ENCODE assay signal across 8 cellular contexts in the genomic region with DNA sequence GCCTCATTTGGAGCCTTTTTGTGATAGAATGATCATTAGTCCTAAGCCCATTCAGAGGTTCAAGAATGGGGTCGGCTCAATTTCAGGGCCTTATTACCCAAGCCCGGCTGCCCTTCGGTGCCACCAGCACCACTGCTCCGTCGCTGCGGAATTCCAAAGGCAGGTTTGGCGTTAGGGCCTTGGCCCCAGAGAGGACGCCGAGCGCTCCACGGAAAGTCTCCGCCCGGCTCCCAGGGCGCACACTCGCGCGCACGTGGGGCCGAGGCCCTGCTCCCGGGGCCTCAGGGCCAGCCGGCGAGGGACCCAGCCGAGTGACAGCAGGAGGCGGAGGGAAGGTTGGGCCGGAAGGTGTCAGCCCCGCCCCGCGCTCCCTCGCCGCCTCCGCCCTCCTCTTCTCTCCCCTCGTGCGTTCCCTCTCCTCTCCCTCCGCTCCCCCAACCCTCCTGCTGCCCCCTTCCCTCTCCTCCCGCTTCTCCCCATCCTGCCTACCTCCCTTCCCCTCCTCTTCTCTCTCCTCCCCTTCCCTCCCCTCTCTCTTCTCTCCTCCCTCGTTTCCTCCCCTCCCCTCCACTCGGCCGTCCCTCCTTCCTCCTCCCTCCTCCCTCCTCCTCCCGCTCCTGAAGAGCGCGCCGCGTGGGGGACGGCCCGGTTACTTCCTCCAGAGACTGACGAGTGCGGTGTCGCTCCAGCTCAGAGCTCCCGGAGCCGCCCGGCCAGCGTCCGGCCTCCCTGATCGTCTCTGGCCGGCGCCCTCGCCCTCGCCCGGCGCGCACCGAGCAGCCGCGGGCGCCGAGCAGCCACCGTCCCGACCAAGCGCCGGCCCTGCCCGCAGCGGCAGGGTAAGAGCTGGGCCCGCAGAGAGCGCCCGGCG. TPM values are rescaled to one million over a fixed set of nuclear protein-coding genes. Genes with fewer than 3 reads are reported as not detected.
A peak's percentile ranks its signal among the peaks of the same experiment; 100 is the strongest.
DNase-seq lines count a peak whose midpoint lies in the region; ATAC-seq and TF ChIP-seq lines count a peak whose summit lies in the region.

A gene (plus strand): TSS at position 648 of the 871 bp plus-strand sequence. CDS start 4,106 bp downstream, outside the sequence.

- H3K4me1 ChIP-seq in spleen = peaks cover 0 to 64% (median 29%) of the 10 kb centered on the region in 6 donors

- H3K4me1 Mint-ChIP-seq in immature natural killer cell = peaks cover 13 to 24% of the 10 kb centered on the region in 2 donors

- peaks cover 3 to 11% (median 5%) of the 10 kb centered on the region in 3 donors for H3K27me3 Mint-ChIP-seq in immature natural killer cell (ENCODE audit: low read depth in 3 of 3)

- peak within 1 kb of the TSS; percentile 60 to 90 (median 76) for H3K4me3 ChIP-seq in spleen

- peak within 1 kb of the TSS; percentile 81 to 92 (median 89) for H3K4me3 Mint-ChIP-seq in immature natural killer cell

- peak; percentile 83 to 95 (median 89) for TF ChIP-seq POLR2A in spleen (IDR thresholded peaks at IDR 0.05)

- peaks cover 0 to 23% (median 5%) of the 10 kb centered on the region in 6 donors for H3K36me3 ChIP-seq in spleen

- H3K27ac ChIP-seq in spleen = peak within 1 kb of the TSS; percentile 90 to 99 (median 98)

- H3K27me3 ChIP-seq in spleen (replicated peaks in 1 of 7) = peaks cover 0 to 12% (median 0%) of the 10 kb centered on the region in 7 donors

- peaks cover 0 to 7% (median 0%) of the 10 kb centered on the region in 3 donors for H3K36me3 Mint-ChIP-seq in immature natural killer cell

- peak within 1 kb of the TSS in 5 of 6 donors; percentile 24 to 67 (median 56) for H3K27ac Mint-ChIP-seq in immature natural killer cell

- ATAC-seq in GM18868 (IDR thresholded peaks at IDR 0.05; ENCODE audit: unreplicated experiment) (peak; percentile 67), HG03159 (IDR thresholded peaks at IDR 0.05; ENCODE audit: unreplicated experiment) (peak; percentile 58)

- H3K9me3 Mint-ChIP-seq in immature natural killer cell = no peaks in the 10 kb centered on the region

- 1% methylated on average over 38 to 76 of the region's 76 CpGs for WGBS in spleen, 5 donors

- intact Hi-C loops in spleen (cut with DNase I; ENCODE audit: low total_unique reads) = loop anchor here (10.0 kb wide), 1 partner anchor 61 kb away; no protein-coding TSS in a partner anchor

- peak in 1 of 11 experiments; percentile 5 for TF ChIP-seq CTCF in spleen (IDR thresholded peaks at IDR 0.05 in 8 of 11, conservative IDR thresholded peaks at IDR 0.05 in 3 of 11)

- DNase-seq in 8988T (peak; percentile 58), NCI-H345 treated with DMSO at 0.1 percent for 48 hours (lab: John Stamatoyannopoulos, UW; ENCODE audit: unreplicated experiment) (peak; percentile 92), immature natural killer cell (peak; percentile 45 to 58 (median 56)), spleen (peak; percentile 97)
- peak; percentile 39 for DNase-seq in activated CD4-positive, CD25-positive, alpha-beta regulatory T cell treated with anti-CD3 and anti-CD28 coated beads, Interleukin-2, amount 50 U/mL, for 16 hours (ENCODE audit: low read depth, low spot score)
- DNase-seq in central memory CD4-positive, alpha-beta T cell = peak; percentile 60

- H3K9me3 ChIP-seq in spleen = no peaks in the 10 kb centered on the region

RNA-seq across cellular contexts. Expression of the gene that starts here (rescaled TPM):
- 1 to 10 TPM; 3.2 to 7.3 (median 4.2) TPM for polyA plus RNA-seq in immature natural killer cell
- total RNA-seq in spleen = 100 to 1,000 TPM; 287 to 590 (median 388) TPM
- 100 to 1,000 TPM in 1 of 3 donors, 10 to 100 TPM in 2; 44.4 to 113 (median 44.6) TPM for polyA plus RNA-seq in spleen

Comparison
In these comparisons a context has a peak if more than half of its experiments do, and no peak if none do; other contexts are left out.
1. Peak in every context shown above with its lines: DNase-seq, ATAC-seq, H3K4me3 ChIP-seq and H3K27ac ChIP-seq.
2. RNA of the gene that starts here (polyA plus RNA-seq): 44.4 to 113 TPM in spleen; 3.2 to 7.3 TPM in immature natural killer cell; every median in the first group is over 4 times any median in the second.
3. DNase-seq: peak in every context shown above with its lines; median percentile 97 in spleen; 92 in NCI-H345 treated with DMSO at 0.1 percent for 48 hours; 60 in central memory CD4-positive, alpha-beta T cell; 58 in 8988T; 56 in immature natural killer cell; 39 in activated CD4-positive, CD25-positive, alpha-beta regulatory T cell treated with anti-CD3 and anti-CD28 coated beads, Interleukin-2, amount 50 U/mL, for 16 hours.